1 cellular context compared by ENCODE assay signal in genomic region chr10:117541909-117542705, GRCh38.
TF ChIP-seq lines count a peak whose summit lies in the region.

No MANE protein-coding gene starts in this region.

TF ChIP-seq in H1, 55 proteins besides CTCF, POLR2A, EP300 and RAD21 (continued from another document):
- peak; percentile 43 for TF ChIP-seq E2F6 (IDR thresholded peaks at IDR 0.05)
- no peak for TF ChIP-seq HDAC6 (IDR thresholded peaks at IDR 0.05; ENCODE audit: low read depth, low read length)
- TF ChIP-seq ATF2 (IDR thresholded peaks at IDR 0.05; ENCODE audit: low read length) = no peak
- no peak for TF ChIP-seq SP2 (IDR thresholded peaks at IDR 0.05; ENCODE audit: low read length)
- TF ChIP-seq BACH1 (IDR thresholded peaks at IDR 0.05; ENCODE audit: low read length) = 0 out of 2 replicates have a peak, but pooled peaks have one; percentile 26
- TF ChIP-seq KDM4A (IDR thresholded peaks at IDR 0.05; ENCODE audit: low read depth, low read length, severe bottlenecking) = peak; percentile 68
- peak; percentile 99 for TF ChIP-seq EZH2 (IDR thresholded peaks at IDR 0.05; ENCODE audit: low read depth, low read length, severe bottlenecking)
- TF ChIP-seq SUZ12 (IDR thresholded peaks at IDR 0.05; ENCODE audit: low read length) = peak; percentile 100
- peak; percentile 99 for TF ChIP-seq SP1 (IDR thresholded peaks at IDR 0.05; ENCODE audit: low read depth, low read length)
- no peak for TF ChIP-seq BCL11A (IDR thresholded peaks at IDR 0.05; ENCODE audit: low read depth in 2 of 2, low read length in 2 of 2)
- peak; percentile 41; the same call in 1 of the 2 replicates for TF ChIP-seq JUND (IDR thresholded peaks at IDR 0.05; ENCODE audit: low read length)
- TF ChIP-seq CREB1 (IDR thresholded peaks at IDR 0.05) = peak; percentile 83
- peak; percentile 85 for TF ChIP-seq EGR1 (IDR thresholded peaks at IDR 0.05; ENCODE audit: borderline replicate concordance, low read depth, low read length)
- peak; percentile 9 for TF ChIP-seq ASH2L (IDR thresholded peaks at IDR 0.05; ENCODE audit: low read length)
- TF ChIP-seq SIN3A (conservative IDR thresholded peaks at IDR 0.05 in 1 of 2, IDR thresholded peaks at IDR 0.05 in 1 of 2; ENCODE audit: low read depth in 1 of 2, low read length in 2 of 2) = no peak
- TF ChIP-seq YY1 (IDR thresholded peaks at IDR 0.05; ENCODE audit: low read depth, low read length) = peak; percentile 59; the same call in 1 of the 2 replicates
- no peak for TF ChIP-seq SP4 (IDR thresholded peaks at IDR 0.05; ENCODE audit: low read length)
- TF ChIP-seq TBP (IDR thresholded peaks at IDR 0.05; ENCODE audit: low read depth, low read length) = 0 out of 2 replicates have a peak, but pooled peaks have one; percentile 12
- TF ChIP-seq SRF (IDR thresholded peaks at IDR 0.05; ENCODE audit: low read depth, low read length) = no peak
- TF ChIP-seq MAX (IDR thresholded peaks at IDR 0.05) = peak; percentile 28; the same call in 1 of the 2 replicates
